8 cellular contexts compared by ENCODE assay signal in the genomic region with DNA sequence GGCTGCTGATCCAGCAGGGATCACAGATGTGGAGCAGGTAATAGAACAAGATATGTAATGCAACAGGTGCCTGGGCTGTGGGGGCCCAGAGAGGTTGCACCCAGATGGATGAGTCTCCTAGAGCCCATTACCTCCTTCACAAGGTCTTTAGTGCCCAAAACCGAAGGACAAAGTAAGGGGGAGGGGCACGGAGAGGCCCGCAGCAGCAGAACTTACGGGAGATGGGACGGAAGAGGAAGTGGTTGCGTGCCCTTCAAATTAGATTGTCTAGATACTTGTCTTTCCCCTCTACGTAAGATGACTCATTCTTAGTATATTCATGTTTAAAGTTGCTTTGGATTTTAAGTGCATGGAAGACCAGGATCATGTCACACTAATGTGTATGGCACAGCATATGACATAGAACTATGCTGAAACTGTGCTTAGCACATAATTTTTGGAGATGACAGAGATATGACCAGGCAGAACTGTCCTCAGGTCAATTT. TPM values are rescaled to one million over a fixed set of nuclear protein-coding genes. Genes with fewer than 3 reads are reported as not detected.
A peak's percentile ranks its signal among the peaks of the same experiment; 100 is the strongest.
DNase-seq lines count a peak whose midpoint lies in the region; ATAC-seq and TF ChIP-seq lines count a peak whose summit lies in the region.

No MANE protein-coding gene starts in this region.

- peak overlapping the region; percentile 92 for H3K4me3 Mint-ChIP-seq in T-helper 17 cell
- H3K4me3 Mint-ChIP-seq in nephron: peak overlapping the region in 1 of 3 experiments; percentile 26

- TF ChIP-seq CTCF in nephron (IDR thresholded peaks at IDR 0.05; ENCODE audit: unreplicated experiment in 3 of 3): no peak

- DNase-seq in T-helper 17 cell (peak; percentile 29 to 59 (median 35)), amniotic epithelial cell (ENCODE audit: low read depth) (peak; percentile 76), NCI-H82 treated with DMSO at 0.1 percent for 48 hours (lab: John Stamatoyannopoulos, UW; ENCODE audit: unreplicated experiment) (no peak), COLO829 (ENCODE audit: low spot score) (no peak), NCI-H2171 (lab: John Stamatoyannopoulos, UW) (no peak)

- H3K4me1 Mint-ChIP-seq in T-helper 17 cell (peaks cover 29% of the 10 kb centered on the region), nephron (no peaks in the 10 kb centered on the region)

- H3K9me3 Mint-ChIP-seq in nephron: no peaks in the 10 kb centered on the region

- ATAC-seq in GM19351 (IDR thresholded peaks at IDR 0.05; ENCODE audit: unreplicated experiment) (peak; percentile 58), HG03280 (IDR thresholded peaks at IDR 0.05; ENCODE audit: unreplicated experiment) (peak; percentile 42), T-helper 17 cell (peak; percentile 91)

- no peaks in the 10 kb centered on the region for H3K9me3 ChIP-seq in T-helper 17 cell (ENCODE audit: control insufficient read depth, low read length, poor library complexity, severe bottlenecking)

- H3K27ac Mint-ChIP-seq in T-helper 17 cell (peak overlapping the region; percentile 97), nephron (peak overlapping the region in 2 of 3 experiments; percentile 8 to 19)

- no peaks in the 10 kb centered on the region for H3K36me3 Mint-ChIP-seq in T-helper 17 cell (ENCODE audit: low read depth)
- H3K36me3 Mint-ChIP-seq in nephron (ENCODE audit: low read depth): no peaks in the 10 kb centered on the region

- H3K27me3 Mint-ChIP-seq in T-helper 17 cell: no peaks in the 10 kb centered on the region
- peaks cover 4% of the 10 kb centered on the region for H3K27me3 Mint-ChIP-seq in nephron (ENCODE audit: low read depth)

RNA-seq across cellular contexts. Expression of a gene that starts 5.7 kb away (rescaled TPM):
- 10 to 100 TPM; 13.0 to 15.8 TPM for total RNA-seq in T-helper 17 cell

RNA-seq across cellular contexts. Expression of a gene that starts 12.7 kb away (rescaled TPM):
- total RNA-seq in T-helper 17 cell: 1 to 10 TPM; 3.7 to 5.1 TPM

Comparison
In these comparisons a context has a peak if more than half of its experiments do, and no peak if none do; other contexts are left out.
1. DNase-seq: peak in T-helper 17 cell (3 of 3) and amniotic epithelial cell (single experiment); none in NCI-H82 treated with DMSO at 0.1 percent for 48 hours (single experiment), COLO829 (single experiment) and NCI-H2171 (single experiment).
2. Peak in every context shown above with its lines, with median percentiles within 50 percentile points of each other: ATAC-seq.